In the genomic region with DNA sequence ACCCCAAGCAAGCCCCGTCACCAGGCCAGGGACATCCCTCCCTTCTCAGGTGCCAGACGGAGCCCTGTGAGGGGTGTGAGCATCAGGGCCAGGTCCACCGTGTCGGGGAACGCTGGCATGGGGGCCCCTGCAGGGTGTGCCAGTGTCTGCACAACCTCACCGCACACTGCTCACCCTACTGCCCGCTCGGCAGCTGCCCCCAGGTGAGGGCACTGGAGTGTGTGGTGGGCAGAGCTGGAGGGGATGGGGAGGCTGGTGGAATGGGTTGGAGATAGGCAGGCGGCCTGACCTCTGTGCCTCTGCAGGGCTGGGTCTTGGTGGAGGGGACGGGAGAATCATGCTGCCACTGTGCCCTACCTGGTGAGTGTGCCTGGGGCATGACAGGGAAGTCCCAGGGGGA, we compare ENCODE assay signal across 36 cellular contexts. TPM values are rescaled to one million over a fixed set of nuclear protein-coding genes. Genes with fewer than 3 reads are reported as not detected.
DNase-seq lines count a peak whose midpoint lies in the region; ATAC-seq and TF ChIP-seq lines count a peak whose summit lies in the region.
"Had no signal": no experiment of that assay in that cellular context is flagged by ENCODE, and none has a peak within 500 bp of the region (broad histone marks: within the 10 kb centered on the region; RNA-seq: fewer than 3 reads in every experiment).

No MANE protein-coding gene starts in this region.

- no peaks in the 10 kb centered on the region for H3K9me3 ChIP-seq in HEK293 (ENCODE audit: control insufficient read depth, insufficient read depth, low read depth, low read length)
- no peaks in the 10 kb centered on the region for H3K9me3 ChIP-seq in neuronal stem cell (replicated peaks in 1 of 2; ENCODE audit: control insufficient read depth in 2 of 2, insufficient read depth in 1 of 2, low read depth in 1 of 2, low read length in 2 of 2)
- H3K9me3 ChIP-seq: A549; BE2C; BLaER1; BLaER1 treated with 17β-estradiol and CSF1 and Interleukin-3, amounts not matched to agents 10 nM and 100 nM; Caco-2 had no signal

- H3K79me1 ChIP-seq in neuronal stem cell (ENCODE audit: low read depth, low read length) = peaks cover 2% of the 10 kb centered on the region

- H3K27ac ChIP-seq in HEK293 (ENCODE audit: extremely low read depth, low read depth, low read length) (no peak overlapping the region), neuronal stem cell (replicated peaks; ENCODE audit: low read length) (no peak overlapping the region)
- H3K27ac ChIP-seq: 22Rv1; A549; BLaER1; BLaER1 treated with 17β-estradiol and CSF1 and Interleukin-3, amounts not matched to agents 10 nM and 100 nM; C4-2B had no signal

- H3K4me3 ChIP-seq in HEK293 (ENCODE audit: low read depth, low read length) (no peak overlapping the region), neuronal stem cell (ENCODE audit: low read length in 2 of 2) (no peak overlapping the region)
- H3K4me3 ChIP-seq: A549; BLaER1; BLaER1 treated with 17β-estradiol and CSF1 and Interleukin-3, amounts not matched to agents 10 nM and 100 nM had no signal

- TF ChIP-seq CTCF in HEK293 (tag by site-specific recombination; IDR thresholded peaks at IDR 0.05) (no peak), neural crest cell (conservative IDR thresholded peaks at IDR 0.05) (no peak), GM13977 (IDR thresholded peaks at IDR 0.05; ENCODE audit: extremely low read depth, insufficient read depth, missing control alignments) (no peak)

- H3K4me2 ChIP-seq in neuronal stem cell (ENCODE audit: insufficient read depth, low read length, poor library complexity, severe bottlenecking) = no peak overlapping the region
- H3K4me2 ChIP-seq: A549; BLaER1; BLaER1 treated with 17β-estradiol and CSF1 and Interleukin-3, amounts not matched to agents 10 nM and 100 nM had no signal

- no peaks in the 10 kb centered on the region for H3K36me3 ChIP-seq in HEK293 (ENCODE audit: control insufficient read depth in 2 of 2, insufficient read depth in 1 of 2, low read length in 2 of 2)
- no peaks in the 10 kb centered on the region for H3K36me3 ChIP-seq in neuronal stem cell (replicated peaks in 1 of 2; ENCODE audit: control insufficient read depth in 2 of 2, insufficient read depth in 2 of 2, low read length in 2 of 2)
- H3K36me3 ChIP-seq: BE2C; BLaER1; BLaER1 treated with 17β-estradiol and CSF1 and Interleukin-3, amounts not matched to agents 10 nM and 100 nM had no signal

- no peak overlapping the region for H3K23ac ChIP-seq in neuronal stem cell (ENCODE audit: low read depth, low read length, poor library complexity)

- no peak overlapping the region for H4K8ac ChIP-seq in neuronal stem cell (ENCODE audit: low read depth, low read length)

- H2AK5ac ChIP-seq in neuronal stem cell (ENCODE audit: low read depth, low read length) = peak overlapping the region; percentile 97

- H3K27me3 ChIP-seq in neuronal stem cell (ENCODE audit: control insufficient read depth in 3 of 3, insufficient read depth in 3 of 3, low read depth in 1 of 3, low read length in 3 of 3) = peaks cover 0 to 24% (median 0%) of the 10 kb centered on the region in 3 experiments
- H3K27me3 ChIP-seq: BLaER1; BLaER1 treated with 17β-estradiol and CSF1 and Interleukin-3, amounts not matched to agents 10 nM and 100 nM had no signal

- no CpG with 5 or more reads among the region's 10 CpGs for WGBS in neuronal stem cell (ENCODE audit: extremely low coverage in 2 of 2, insufficient read length in 2 of 2, insufficient replicate concordance in 1 of 2), 2 donors

- H4K91ac ChIP-seq in neuronal stem cell (ENCODE audit: low read depth, low read length, poor library complexity) = no peak overlapping the region

- H2BK12ac ChIP-seq in neuronal stem cell (ENCODE audit: low read length) = peak overlapping the region; percentile 18

- DNase-seq in stimulated activated naive CD8-positive, alpha-beta T cell treated with anti-CD3 and anti-CD28 coated beads, Interleukin-15, amount 100 ng/mL, for 72 hours = no peak
- no peak for DNase-seq in stimulated activated naive CD8-positive, alpha-beta T cell treated with anti-CD3 and anti-CD28 coated beads, Interleukin-15, Interleukin-2, amounts not matched to agents 100 U/mL and 50 U/mL, for 24 hours
- DNase-seq in neural crest cell (ENCODE audit: low read depth, low spot score) (no peak), neuronal stem cell (ENCODE audit: low spot score) (no peak), NCI-H1092 (lab: John Stamatoyannopoulos, UW) (no peak), GM13977 (ENCODE audit: low spot score) (no peak)
- no peak for DNase-seq in activated CD4-positive, alpha-beta T cell treated with anti-CD3 and anti-CD28 coated beads for 4 hours
- DNase-seq: 8988T; ACHN; AML-193; BE2C; C1 segment of cervical spinal cord; Caco-2; Calu3; CD4-positive, alpha-beta memory T cell; CD4-positive, alpha-beta T cell; CD4-positive, CD25-positive, alpha-beta regulatory T cell; CD8-positive, alpha-beta memory T cell; CD8-positive, alpha-beta T cell; COR-L47; DMS 273 treated with DMSO at 0.1 percent for 48 hours; DMS153; DMS53; DMS79; DMS79 treated with DMSO at 0.1 percent for 48 hours; DND-41; EL had no signal

- ATAC-seq in stimulated activated naive CD8-positive, alpha-beta T cell treated with anti-CD3 and anti-CD28 coated beads, Interleukin-15, amount 100 ng/mL, for 72 hours = peak; percentile 5
- ATAC-seq in stimulated activated naive CD8-positive, alpha-beta T cell treated with anti-CD3 and anti-CD28 coated beads, Interleukin-15, Interleukin-2, amounts not matched to agents 100 U/mL and 50 U/mL, for 24 hours = no peak
- ATAC-seq: A549; CD8-positive, alpha-beta T cell had no signal

- H3K36me3 Mint-ChIP-seq in neural crest cell (ENCODE audit: low read depth) = no peaks in the 10 kb centered on the region
- H3K36me3 Mint-ChIP-seq: CD14-positive monocyte; CD4-positive, alpha-beta memory T cell; CD4-positive, CD25-positive, alpha-beta regulatory T cell; CD8-positive, alpha-beta memory T cell; CD8-positive, alpha-beta T cell had no signal

- POLR2A ChIA-PET in HEK293 (lab: Yijun Ruan, JAX) = no interaction called here

- H3K27ac Mint-ChIP-seq in stimulated activated naive CD8-positive, alpha-beta T cell treated with anti-CD3 and anti-CD28 coated beads, Interleukin-15, amount 100 ng/mL, for 72 hours = no peak overlapping the region
- peak overlapping the region; percentile 12 for H3K27ac Mint-ChIP-seq in neural crest cell (ENCODE audit: unreplicated experiment)
- H3K27ac Mint-ChIP-seq: B cell; CD4-positive, alpha-beta memory T cell; CD4-positive, alpha-beta T cell; CD4-positive, CD25-positive, alpha-beta regulatory T cell; CD8-positive, alpha-beta memory T cell; CD8-positive, alpha-beta T cell had no signal

- H3K4me3 Mint-ChIP-seq in stimulated activated naive CD8-positive, alpha-beta T cell treated with anti-CD3 and anti-CD28 coated beads, Interleukin-15, amount 100 ng/mL, for 72 hours = no peak overlapping the region
- no peak overlapping the region for H3K4me3 Mint-ChIP-seq in neural crest cell
- H3K4me3 Mint-ChIP-seq: B cell; CD14-positive monocyte; CD4-positive, alpha-beta memory T cell; CD4-positive, alpha-beta T cell; CD4-positive, CD25-positive, alpha-beta regulatory T cell; CD8-positive, alpha-beta memory T cell; CD8-positive, alpha-beta T cell had no signal

- H2BK120ac ChIP-seq in neuronal stem cell (ENCODE audit: low read depth, low read length) = no peak overlapping the region

- H2BK15ac ChIP-seq in neuronal stem cell (ENCODE audit: low read length) = no peak overlapping the region

- H2BK5ac ChIP-seq in neuronal stem cell (ENCODE audit: low read length) = no peak overlapping the region

- H3K14ac ChIP-seq in neuronal stem cell (ENCODE audit: low read length) = peak overlapping the region; percentile 17

- no peak overlapping the region for H2AFZ ChIP-seq in neuronal stem cell (ENCODE audit: low read length)

- no peak overlapping the region for H3K4ac ChIP-seq in neuronal stem cell (ENCODE audit: low read length)

- CTCF ChIA-PET in HEK293 (lab: Yijun Ruan, JAX) = interaction anchor here (0.7 kb wide), 1 partner anchor 9 kb away, joined by 5 read pairs; no protein-coding TSS in a partner anchor

- peaks cover 7% of the 10 kb centered on the region for H3K4me1 Mint-ChIP-seq in stimulated activated naive CD8-positive, alpha-beta T cell treated with anti-CD3 and anti-CD28 coated beads, Interleukin-15, amount 100 ng/mL, for 72 hours
- H3K4me1 Mint-ChIP-seq in neural crest cell = peaks cover 29% of the 10 kb centered on the region
- H3K4me1 Mint-ChIP-seq: B cell; CD8-positive, alpha-beta memory T cell had no signal

- H3K4me1 ChIP-seq in HEK293 (ENCODE audit: control insufficient read depth, insufficient read depth, low read length) = no peaks in the 10 kb centered on the region
- peaks cover 20 to 30% of the 10 kb centered on the region in 2 donors for H3K4me1 ChIP-seq in neuronal stem cell (ENCODE audit: control insufficient read depth in 2 of 2, insufficient read depth in 1 of 2, low read depth in 1 of 2, low read length in 2 of 2)
- H3K4me1 ChIP-seq: A549, BE2C, Caco-2 had no signal

- peak overlapping the region; percentile 9 for H3K18ac ChIP-seq in neuronal stem cell (ENCODE audit: low read length)

- H3K27me3 Mint-ChIP-seq in stimulated activated naive CD8-positive, alpha-beta T cell treated with anti-CD3 and anti-CD28 coated beads, Interleukin-15, amount 100 ng/mL, for 72 hours = peaks cover 59% of the 10 kb centered on the region
- peaks cover 21% of the 10 kb centered on the region for H3K27me3 Mint-ChIP-seq in neural crest cell (ENCODE audit: low read depth)

- H3K9ac ChIP-seq in neuronal stem cell (ENCODE audit: low read depth, low read length, poor library complexity) = no peak overlapping the region
- H3K9ac ChIP-seq: BLaER1; BLaER1 treated with 17β-estradiol and CSF1 and Interleukin-3, amounts not matched to agents 10 nM and 100 nM had no signal

- no peaks in the 10 kb centered on the region for H3K9me3 Mint-ChIP-seq in stimulated activated naive CD8-positive, alpha-beta T cell treated with anti-CD3 and anti-CD28 coated beads, Interleukin-15, amount 100 ng/mL, for 72 hours
- H3K9me3 Mint-ChIP-seq in neural crest cell = no peaks in the 10 kb centered on the region
- H3K9me3 Mint-ChIP-seq: CD4-positive, alpha-beta memory T cell; CD4-positive, alpha-beta T cell; CD8-positive, alpha-beta memory T cell; CD8-positive, alpha-beta T cell had no signal

- in situ Hi-C loops in GM13977 (cut with MboI; ENCODE audit: low pct_unique_long_range_greater_than_20kb, low sequenced_read_pairs, unreplicated experiment) = no loop called here

RNA-seq across cellular contexts. Expression of a gene that starts 19.9 kb away (rescaled TPM):
- total RNA-seq in neural crest cell = 1.9 and 2.3 TPM in 2 replicates
- 6.2 TPM for polyA plus RNA-seq in neuronal stem cell (2013, experiment 1 of 2)
- 6.1 TPM for polyA plus RNA-seq in neuronal stem cell (2013, experiment 2 of 2)
- total RNA-seq: A172 had no signal

RNA-seq across cellular contexts. Expression of a gene that starts 44.9 kb away (rescaled TPM):
- 15.2 and 19.6 TPM in 2 replicates for total RNA-seq in neural crest cell
- 7.1 TPM for polyA plus RNA-seq in neuronal stem cell (2013, experiment 1 of 2)
- 6.8 TPM for polyA plus RNA-seq in neuronal stem cell (2013, experiment 2 of 2)
